Comparison of ENCODE assay signal across 25 cellular contexts in genomic region chr11:70738661-70739060, GRCh38.
"Had no signal": no experiment of that assay in that cellular context is flagged by ENCODE, and none has a peak within 500 bp of the region (broad histone marks: within the 10 kb centered on the region; RNA-seq: fewer than 3 reads in every experiment).

No MANE protein-coding gene starts in this region.

- H3K4me3 Mint-ChIP-seq: IgD-negative memory B cell had no signal

- ATAC-seq: K562, Panc1, PC-3, SK-N-SH treated with all-trans-retinoic acid at 6 μM for 48 hours had no signal

- H3K27ac ChIP-seq: HL-60, KMS-11, RWPE1, SJCRH30 had no signal

- H3K9me3 ChIP-seq: SJCRH30 had no signal

- H3K36me3 ChIP-seq: SJCRH30 had no signal

- H3K4me3 ChIP-seq: K562, SJCRH30 had no signal

- H3K4me1 ChIP-seq: SJCRH30 had no signal

- H3K27ac Mint-ChIP-seq: IgD-negative memory B cell had no signal

- H3K27me3 ChIP-seq: SJCRH30 had no signal

- H3K36me3 Mint-ChIP-seq: IgD-negative memory B cell had no signal

- DNase-seq: Kasumi-1, MM.1S, NCI-H1092, NCI-H1105 treated with DMSO at 0.1 percent for 48 hours, NCI-H1417 treated with DMSO at 0.1 percent for 48 hours, NCI-H146, NCI-H1694 treated with DMSO at 0.1 percent for 48 hours, NCI-H1930, NCI-H2081, NCI-H2107, NCI-H2227 treated with DMSO at 0.1 percent for 48 hours, NCI-H510A, NCI-H524 treated with DMSO at 0.1 percent for 48 hours, NCI-H69, NCI-H774, PC-3, SHP77 treated with DMSO at 0.1 percent for 48 hours, SJCRH30 had no signal
